ENCODE assay signal across 8 cellular contexts in genomic region chr17:47733047-47733413, GRCh38. TPM values are rescaled to one million over a fixed set of nuclear protein-coding genes. Genes with fewer than 3 reads are reported as not detected.
DNase-seq lines count a peak whose midpoint lies in the region; ATAC-seq and TF ChIP-seq lines count a peak whose summit lies in the region.

TSS of gene TBX21 (plus strand) at chr17:47733236. CDS start at chr17:47733455, 219 bp downstream.

- no peak within 1 kb of the TSS for H3K4me3 ChIP-seq in choroid plexus epithelial cell (ENCODE audit: low read depth, low read length)
- H3K4me3 ChIP-seq in mesodermal cell (ENCODE audit: extremely low read depth, insufficient read depth, low read length, poor library complexity, severe bottlenecking) = peak within 1 kb of the TSS; percentile 33

- no peaks in the 10 kb centered on the region for H3K36me3 ChIP-seq in mesodermal cell (ENCODE audit: control insufficient read depth, insufficient read depth, low read length)

- in situ Hi-C loops in GM13976 (cut with MboI; ENCODE audit: low sequenced_read_pairs, unreplicated experiment) = no loop called here

- DNase-seq in GM13976 (ENCODE audit: low spot score) = peak; percentile 92
- DNase-seq in NCI-H2081 treated with DMSO at 0.1 percent for 48 hours (lab: John Stamatoyannopoulos, UW) = peak; percentile 14
- DNase-seq in choroid plexus epithelial cell (ENCODE audit: low read depth) = peak; percentile 14
- peak; percentile 82 for DNase-seq in stimulated activated CD8-positive, alpha-beta memory T cell treated with anti-CD3 and anti-CD28 coated beads, Interleukin-7, amount 100 ng/mL, for 1 hour (ENCODE audit: low read depth in 2 of 2)
- no peak for DNase-seq in putamen (ENCODE audit: low spot score)

- peak; percentile 33 for TF ChIP-seq CTCF in GM13976 (IDR thresholded peaks at IDR 0.05; ENCODE audit: borderline replicate concordance, control extremely low read depth, extremely low read depth, insufficient read depth, missing control alignments)
- peak; percentile 29 for TF ChIP-seq CTCF in choroid plexus epithelial cell (conservative IDR thresholded peaks at IDR 0.05; ENCODE audit: low read depth, low read length)

- peaks cover 3% of the 10 kb centered on the region for H3K4me1 ChIP-seq in mesodermal cell (ENCODE audit: control insufficient read depth, insufficient read depth, low read length, poor library complexity, severe bottlenecking)

- ATAC-seq in HG02798 (IDR thresholded peaks at IDR 0.05; ENCODE audit: poor library complexity, unreplicated experiment) = peak; percentile 60
- peak; percentile 92 for ATAC-seq in activated CD4-positive, CD25-positive, alpha-beta regulatory T cell treated with anti-CD3 and anti-CD28 coated beads, Interleukin-2, amount 50 U/mL, for 24 hours

- no peaks in the 10 kb centered on the region for H3K9me3 ChIP-seq in mesodermal cell (ENCODE audit: control insufficient read depth, low read length)

- 2 to 10% methylated on average over 2 to 20 of the region's 35 CpGs for WGBS in mesodermal cell (ENCODE audit: insufficient coverage in 2 of 2), 2 experiments

- H3K27ac ChIP-seq in mesodermal cell (ENCODE audit: low read depth, low read length, severe bottlenecking) = no peak within 1 kb of the TSS

RNA-seq across cellular contexts. Expression of gene TBX21, which starts in this region (rescaled TPM):
- not detected for polyA plus RNA-seq in mesodermal cell (2013, experiment 1 of 2)
- not detected for polyA plus RNA-seq in mesodermal cell (2013, experiment 2 of 2)
